8 cellular contexts compared by ENCODE assay signal in genomic region chrX:30971761-30972603, GRCh38.
DNase-seq lines count a peak whose midpoint lies in the region; ATAC-seq and TF ChIP-seq lines count a peak whose summit lies in the region.

No MANE protein-coding gene starts in this region.

- WGBS in GM23248 (ENCODE audit: low coverage in 1 of 2, low lambda C conversion rate in 2 of 2, missing lambda C conversion rate in 2 of 2), 2 experiments = 1 to 2% methylated on average over 10 of the region's 10 CpGs
- 23% methylated on average over 10 of the region's 10 CpGs; no CpG with 5 or more reads in 1 of the 2 donors for WGBS in transverse colon (ENCODE audit: low coverage in 1 of 2), 2 donors

- TF ChIP-seq EP300 in Ishikawa (IDR thresholded peaks at IDR 0.05; ENCODE audit: borderline replicate concordance) (no peak), transverse colon (IDR thresholded peaks at IDR 0.05; ENCODE audit: low read depth) (no peak)

- H3K79me2 ChIP-seq in GM23248 (ENCODE audit: insufficient read depth) = no peaks in the 10 kb centered on the region

- peak; percentile 27; the same call in 1 of the 2 replicates for TF ChIP-seq RAD21 in Ishikawa (IDR thresholded peaks at IDR 0.05; ENCODE audit: low read depth)

- peaks cover 4% of the 10 kb centered on the region for H3K4me1 Mint-ChIP-seq in activated CD8-positive, alpha-beta memory T cell treated with anti-CD3 and anti-CD28 coated beads, Interleukin-2, amount 10 ng/mL, durations not matched to agents 7 days and 5 days
- H3K4me1 Mint-ChIP-seq in memory B cell = peaks cover 5% of the 10 kb centered on the region

- TF ChIP-seq POLR2A in transverse colon (IDR thresholded peaks at IDR 0.05) = no peak

- H2AFZ ChIP-seq in GM23248 = peak overlapping the region; percentile 80

- H3K36me3 ChIP-seq in GM23248 (ENCODE audit: low read depth) (no peaks in the 10 kb centered on the region), duodenal mucosa (ENCODE audit: control insufficient read depth in 1 of 2, insufficient read depth in 2 of 2, low read length in 2 of 2) (no peaks in the 10 kb centered on the region), transverse colon (no peaks in the 10 kb centered on the region)

- TF ChIP-seq CTCF in transverse colon (IDR thresholded peaks at IDR 0.05) = peak; percentile 45 to 57 (median 52)

- H3K4me1 ChIP-seq in GM23248 (ENCODE audit: insufficient read depth) = no peaks in the 10 kb centered on the region
- H3K4me1 ChIP-seq in duodenal mucosa (ENCODE audit: control insufficient read depth in 1 of 2, insufficient read depth in 2 of 2, low read length in 2 of 2) = no peaks in the 10 kb centered on the region
- no peaks in the 10 kb centered on the region for H3K4me1 ChIP-seq in transverse colon

- H3K9ac ChIP-seq in GM23248 (0 out of 2 replicates have a peak overlapping the region, but pooled peaks have one; percentile 10), duodenal mucosa (ENCODE audit: low read depth in 1 of 2, low read length in 2 of 2) (peak overlapping the region in 1 of 2 donors; percentile 18)

- peak; percentile 40 for DNase-seq in activated CD8-positive, alpha-beta memory T cell treated with anti-CD3 and anti-CD28 coated beads, Interleukin-2, amount 10 ng/mL, durations not matched to agents 7 days and 5 days
- no peak for DNase-seq in activated CD8-positive, alpha-beta memory T cell treated with anti-CD3 and anti-CD28 coated beads for 24 hours
- DNase-seq in GM23248 (peak; percentile 66), SW480 (ENCODE audit: low spot score) (peak; percentile 53), memory B cell (ENCODE audit: low spot score in 2 of 2) (no peak), transverse colon (peak; percentile 17)

- no peak overlapping the region for H3K27ac ChIP-seq in GM23248
- H3K27ac ChIP-seq in duodenal mucosa (ENCODE audit: low read depth, low read length) = no peak overlapping the region
- no peak overlapping the region for H3K27ac ChIP-seq in transverse colon

- H3K9me2 ChIP-seq in GM23248 (ENCODE audit: insufficient read depth) = no peaks in the 10 kb centered on the region

- CTCF ChIA-PET in activated CD8-positive, alpha-beta memory T cell treated with anti-CD3 and anti-CD28 coated beads, Interleukin-2, amount 10 ng/mL, durations not matched to agents 7 days and 5 days (lab: Charles Lee) = interaction anchor here (0.7 to 1.3 kb wide), 4 partner anchors 13 to 470 kb away, joined by 3 to 4 read pairs (median 3); no protein-coding TSS in a partner anchor

- in situ Hi-C loops in GM23248 (cut with MboI) (no loop called here), transverse colon (cut with MboI; ENCODE audit: low pct_ligation_motif_present in 1 of 4, low pct_unique_long_range_greater_than_20kb in 1 of 4, low sequenced_read_pairs in 3 of 4) (no loop called here)

- H3K27me3 Mint-ChIP-seq in activated CD8-positive, alpha-beta memory T cell treated with anti-CD3 and anti-CD28 coated beads, Interleukin-2, amount 10 ng/mL, durations not matched to agents 7 days and 5 days = peaks cover 4% of the 10 kb centered on the region
- no peaks in the 10 kb centered on the region for H3K27me3 Mint-ChIP-seq in memory B cell

- peak overlapping the region; percentile 59 for H3K4me2 ChIP-seq in GM23248 (ENCODE audit: unreplicated experiment)

- H3F3A ChIP-seq in GM23248 (ENCODE audit: insufficient read depth) = no peaks in the 10 kb centered on the region

- H3K27me3 ChIP-seq in GM23248 (replicated peaks; ENCODE audit: insufficient read depth) (no peaks in the 10 kb centered on the region), duodenal mucosa (ENCODE audit: control insufficient read depth in 1 of 2, insufficient read depth in 2 of 2, low read length in 2 of 2) (no peaks in the 10 kb centered on the region), transverse colon (no peaks in the 10 kb centered on the region)

- no peaks in the 10 kb centered on the region for H3K9me3 Mint-ChIP-seq in activated CD8-positive, alpha-beta memory T cell treated with anti-CD3 and anti-CD28 coated beads, Interleukin-2, amount 10 ng/mL, durations not matched to agents 7 days and 5 days (ENCODE audit: low read depth)
- no peaks in the 10 kb centered on the region for H3K9me3 Mint-ChIP-seq in memory B cell

- H3K4me3 ChIP-seq in GM23248 (peak overlapping the region; percentile 62), duodenal mucosa (ENCODE audit: low read depth in 1 of 2, low read length in 2 of 2) (peak overlapping the region; percentile 51 to 58), transverse colon (peak overlapping the region in 1 of 4 donors; percentile 23)

- H3K36me3 Mint-ChIP-seq in activated CD8-positive, alpha-beta memory T cell treated with anti-CD3 and anti-CD28 coated beads, Interleukin-2, amount 10 ng/mL, durations not matched to agents 7 days and 5 days = no peaks in the 10 kb centered on the region
- H3K36me3 Mint-ChIP-seq in memory B cell = no peaks in the 10 kb centered on the region

- H3K27ac Mint-ChIP-seq in activated CD8-positive, alpha-beta memory T cell treated with anti-CD3 and anti-CD28 coated beads, Interleukin-2, amount 10 ng/mL, durations not matched to agents 7 days and 5 days = no peak overlapping the region
- H3K27ac Mint-ChIP-seq in memory B cell = no peak overlapping the region

- H3K4me3 Mint-ChIP-seq in activated CD8-positive, alpha-beta memory T cell treated with anti-CD3 and anti-CD28 coated beads, Interleukin-2, amount 10 ng/mL, durations not matched to agents 7 days and 5 days = peak overlapping the region; percentile 44
- H3K4me3 Mint-ChIP-seq in memory B cell = peak overlapping the region; percentile 51

- intact Hi-C loops in transverse colon (cut with DNase I; ENCODE audit: low total_unique reads) = no loop called here

- H4K20me1 ChIP-seq in GM23248 (ENCODE audit: insufficient read depth) = no peaks in the 10 kb centered on the region

- peak; percentile 69 for ATAC-seq in activated CD8-positive, alpha-beta memory T cell treated with anti-CD3 and anti-CD28 coated beads, Interleukin-2, amount 10 ng/mL, durations not matched to agents 7 days and 5 days
- ATAC-seq in memory B cell (ENCODE audit: low read depth) = peak; percentile 62

- H3K9me3 ChIP-seq in GM23248 (ENCODE audit: low read depth) (no peaks in the 10 kb centered on the region), duodenal mucosa (ENCODE audit: control insufficient read depth in 1 of 2, low read length in 2 of 2) (no peaks in the 10 kb centered on the region), transverse colon (no peaks in the 10 kb centered on the region)

TF ChIP-seq in Ishikawa, 13 proteins besides CTCF, POLR2A, EP300 and RAD21:
- TF ChIP-seq CREB1 (IDR thresholded peaks at IDR 0.05; ENCODE audit: low read depth) = no peak
- TF ChIP-seq FOXM1 (IDR thresholded peaks at IDR 0.05; ENCODE audit: borderline replicate concordance, low read depth) = no peak
- TF ChIP-seq, protein P1, sequence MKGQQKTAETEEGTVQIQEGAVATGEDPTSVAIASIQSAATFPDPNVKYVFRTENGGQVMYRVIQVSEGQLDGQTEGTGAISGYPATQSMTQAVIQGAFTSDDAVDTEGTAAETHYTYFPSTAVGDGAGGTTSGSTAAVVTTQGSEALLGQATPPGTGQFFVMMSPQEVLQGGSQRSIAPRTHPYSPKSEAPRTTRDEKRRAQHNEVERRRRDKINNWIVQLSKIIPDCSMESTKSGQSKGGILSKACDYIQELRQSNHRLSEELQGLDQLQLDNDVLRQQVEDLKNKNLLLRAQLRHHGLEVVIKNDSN (IDR thresholded peaks at IDR 0.05) = no peak
- no peak for TF ChIP-seq EGR1 (IDR thresholded peaks at IDR 0.05)
- TF ChIP-seq ZBTB7A (IDR thresholded peaks at IDR 0.05; ENCODE audit: low read depth) = no peak
- no peak for TF ChIP-seq TCF12 (IDR thresholded peaks at IDR 0.05; ENCODE audit: low read depth)
- no peak for TF ChIP-seq YY1 (IDR thresholded peaks at IDR 0.05; ENCODE audit: low read depth)
- TF ChIP-seq TEAD4 (IDR thresholded peaks at IDR 0.05) = no peak
- TF ChIP-seq, protein P2, sequence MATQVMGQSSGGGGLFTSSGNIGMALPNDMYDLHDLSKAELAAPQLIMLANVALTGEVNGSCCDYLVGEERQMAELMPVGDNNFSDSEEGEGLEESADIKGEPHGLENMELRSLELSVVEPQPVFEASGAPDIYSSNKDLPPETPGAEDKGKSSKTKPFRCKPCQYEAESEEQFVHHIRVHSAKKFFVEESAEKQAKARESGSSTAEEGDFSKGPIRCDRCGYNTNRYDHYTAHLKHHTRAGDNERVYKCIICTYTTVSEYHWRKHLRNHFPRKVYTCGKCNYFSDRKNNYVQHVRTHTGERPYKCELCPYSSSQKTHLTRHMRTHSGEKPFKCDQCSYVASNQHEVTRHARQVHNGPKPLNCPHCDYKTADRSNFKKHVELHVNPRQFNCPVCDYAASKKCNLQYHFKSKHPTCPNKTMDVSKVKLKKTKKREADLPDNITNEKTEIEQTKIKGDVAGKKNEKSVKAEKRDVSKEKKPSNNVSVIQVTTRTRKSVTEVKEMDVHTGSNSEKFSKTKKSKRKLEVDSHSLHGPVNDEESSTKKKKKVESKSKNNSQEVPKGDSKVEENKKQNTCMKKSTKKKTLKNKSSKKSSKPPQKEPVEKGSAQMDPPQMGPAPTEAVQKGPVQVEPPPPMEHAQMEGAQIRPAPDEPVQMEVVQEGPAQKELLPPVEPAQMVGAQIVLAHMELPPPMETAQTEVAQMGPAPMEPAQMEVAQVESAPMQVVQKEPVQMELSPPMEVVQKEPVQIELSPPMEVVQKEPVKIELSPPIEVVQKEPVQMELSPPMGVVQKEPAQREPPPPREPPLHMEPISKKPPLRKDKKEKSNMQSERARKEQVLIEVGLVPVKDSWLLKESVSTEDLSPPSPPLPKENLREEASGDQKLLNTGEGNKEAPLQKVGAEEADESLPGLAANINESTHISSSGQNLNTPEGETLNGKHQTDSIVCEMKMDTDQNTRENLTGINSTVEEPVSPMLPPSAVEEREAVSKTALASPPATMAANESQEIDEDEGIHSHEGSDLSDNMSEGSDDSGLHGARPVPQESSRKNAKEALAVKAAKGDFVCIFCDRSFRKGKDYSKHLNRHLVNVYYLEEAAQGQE (IDR thresholded peaks at IDR 0.05; ENCODE audit: low read depth) = no peak
- no peak for TF ChIP-seq MAX (IDR thresholded peaks at IDR 0.05)
- no peak for TF ChIP-seq CEBPB (IDR thresholded peaks at IDR 0.05)
- TF ChIP-seq TAF1 (IDR thresholded peaks at IDR 0.05; ENCODE audit: low read depth) = no peak
- TF ChIP-seq NFIC (IDR thresholded peaks at IDR 0.05) = no peak

Comparison
In these comparisons a context has a peak if more than half of its experiments do, and no peak if none do; other contexts are left out.
1. DNase-seq: peak in activated CD8-positive, alpha-beta memory T cell treated with anti-CD3 and anti-CD28 coated beads, Interleukin-2, amount 10 ng/mL, durations not matched to agents 7 days and 5 days (single experiment), GM23248 (single experiment), SW480 (single experiment) and transverse colon (single experiment); none in activated CD8-positive, alpha-beta memory T cell treated with anti-CD3 and anti-CD28 coated beads for 24 hours (single experiment) and memory B cell (0 of 2).